ENCODE assay signal across 1 cellular context in the genomic region with DNA sequence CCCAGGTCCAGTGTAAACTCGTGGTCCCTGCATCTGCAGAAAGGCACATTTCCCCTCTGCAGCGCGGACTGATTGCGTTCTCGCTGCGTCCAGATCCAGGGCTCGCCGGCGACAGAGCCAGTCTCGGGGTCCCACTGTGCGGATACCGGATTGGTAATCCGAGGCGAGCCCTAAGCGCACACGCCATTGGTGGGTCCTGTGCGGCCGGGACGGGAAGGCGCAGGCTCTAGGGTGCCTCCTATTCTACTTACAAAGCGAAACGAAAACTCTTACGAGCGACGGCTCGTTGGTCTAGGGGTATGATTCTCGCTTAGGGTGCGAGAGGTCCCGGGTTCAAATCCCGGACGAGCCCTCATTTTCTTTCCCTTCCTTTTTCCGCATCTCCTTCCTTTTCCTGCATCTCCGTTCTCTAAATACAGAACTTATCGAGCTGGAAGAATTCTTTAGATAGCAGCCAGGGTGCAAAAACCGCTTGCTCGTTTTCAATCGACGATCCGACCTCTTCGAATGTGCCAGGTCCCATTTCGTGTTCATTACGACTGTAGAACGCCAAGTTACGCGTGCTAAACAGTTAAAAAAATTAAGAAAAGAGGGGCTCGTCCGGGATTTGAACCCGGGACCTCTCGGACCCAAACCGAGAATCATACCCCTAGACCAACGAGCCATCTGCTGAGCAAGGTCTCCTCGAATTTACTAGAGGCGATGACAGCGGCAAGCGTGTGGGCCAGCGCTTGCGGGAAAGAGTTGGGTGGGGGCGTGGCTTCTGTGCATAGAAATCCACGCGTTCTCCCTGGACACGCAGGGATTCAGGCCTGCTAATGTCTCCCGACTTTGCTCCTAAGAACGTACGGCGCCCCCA.
TF ChIP-seq lines count a peak whose summit lies in the region.

No MANE protein-coding gene starts in this region.

TF ChIP-seq in K562, 482 proteins besides CTCF, POLR2A, EP300 and RAD21 (continued from another document and continues in another):
- TF ChIP-seq, protein P1, sequence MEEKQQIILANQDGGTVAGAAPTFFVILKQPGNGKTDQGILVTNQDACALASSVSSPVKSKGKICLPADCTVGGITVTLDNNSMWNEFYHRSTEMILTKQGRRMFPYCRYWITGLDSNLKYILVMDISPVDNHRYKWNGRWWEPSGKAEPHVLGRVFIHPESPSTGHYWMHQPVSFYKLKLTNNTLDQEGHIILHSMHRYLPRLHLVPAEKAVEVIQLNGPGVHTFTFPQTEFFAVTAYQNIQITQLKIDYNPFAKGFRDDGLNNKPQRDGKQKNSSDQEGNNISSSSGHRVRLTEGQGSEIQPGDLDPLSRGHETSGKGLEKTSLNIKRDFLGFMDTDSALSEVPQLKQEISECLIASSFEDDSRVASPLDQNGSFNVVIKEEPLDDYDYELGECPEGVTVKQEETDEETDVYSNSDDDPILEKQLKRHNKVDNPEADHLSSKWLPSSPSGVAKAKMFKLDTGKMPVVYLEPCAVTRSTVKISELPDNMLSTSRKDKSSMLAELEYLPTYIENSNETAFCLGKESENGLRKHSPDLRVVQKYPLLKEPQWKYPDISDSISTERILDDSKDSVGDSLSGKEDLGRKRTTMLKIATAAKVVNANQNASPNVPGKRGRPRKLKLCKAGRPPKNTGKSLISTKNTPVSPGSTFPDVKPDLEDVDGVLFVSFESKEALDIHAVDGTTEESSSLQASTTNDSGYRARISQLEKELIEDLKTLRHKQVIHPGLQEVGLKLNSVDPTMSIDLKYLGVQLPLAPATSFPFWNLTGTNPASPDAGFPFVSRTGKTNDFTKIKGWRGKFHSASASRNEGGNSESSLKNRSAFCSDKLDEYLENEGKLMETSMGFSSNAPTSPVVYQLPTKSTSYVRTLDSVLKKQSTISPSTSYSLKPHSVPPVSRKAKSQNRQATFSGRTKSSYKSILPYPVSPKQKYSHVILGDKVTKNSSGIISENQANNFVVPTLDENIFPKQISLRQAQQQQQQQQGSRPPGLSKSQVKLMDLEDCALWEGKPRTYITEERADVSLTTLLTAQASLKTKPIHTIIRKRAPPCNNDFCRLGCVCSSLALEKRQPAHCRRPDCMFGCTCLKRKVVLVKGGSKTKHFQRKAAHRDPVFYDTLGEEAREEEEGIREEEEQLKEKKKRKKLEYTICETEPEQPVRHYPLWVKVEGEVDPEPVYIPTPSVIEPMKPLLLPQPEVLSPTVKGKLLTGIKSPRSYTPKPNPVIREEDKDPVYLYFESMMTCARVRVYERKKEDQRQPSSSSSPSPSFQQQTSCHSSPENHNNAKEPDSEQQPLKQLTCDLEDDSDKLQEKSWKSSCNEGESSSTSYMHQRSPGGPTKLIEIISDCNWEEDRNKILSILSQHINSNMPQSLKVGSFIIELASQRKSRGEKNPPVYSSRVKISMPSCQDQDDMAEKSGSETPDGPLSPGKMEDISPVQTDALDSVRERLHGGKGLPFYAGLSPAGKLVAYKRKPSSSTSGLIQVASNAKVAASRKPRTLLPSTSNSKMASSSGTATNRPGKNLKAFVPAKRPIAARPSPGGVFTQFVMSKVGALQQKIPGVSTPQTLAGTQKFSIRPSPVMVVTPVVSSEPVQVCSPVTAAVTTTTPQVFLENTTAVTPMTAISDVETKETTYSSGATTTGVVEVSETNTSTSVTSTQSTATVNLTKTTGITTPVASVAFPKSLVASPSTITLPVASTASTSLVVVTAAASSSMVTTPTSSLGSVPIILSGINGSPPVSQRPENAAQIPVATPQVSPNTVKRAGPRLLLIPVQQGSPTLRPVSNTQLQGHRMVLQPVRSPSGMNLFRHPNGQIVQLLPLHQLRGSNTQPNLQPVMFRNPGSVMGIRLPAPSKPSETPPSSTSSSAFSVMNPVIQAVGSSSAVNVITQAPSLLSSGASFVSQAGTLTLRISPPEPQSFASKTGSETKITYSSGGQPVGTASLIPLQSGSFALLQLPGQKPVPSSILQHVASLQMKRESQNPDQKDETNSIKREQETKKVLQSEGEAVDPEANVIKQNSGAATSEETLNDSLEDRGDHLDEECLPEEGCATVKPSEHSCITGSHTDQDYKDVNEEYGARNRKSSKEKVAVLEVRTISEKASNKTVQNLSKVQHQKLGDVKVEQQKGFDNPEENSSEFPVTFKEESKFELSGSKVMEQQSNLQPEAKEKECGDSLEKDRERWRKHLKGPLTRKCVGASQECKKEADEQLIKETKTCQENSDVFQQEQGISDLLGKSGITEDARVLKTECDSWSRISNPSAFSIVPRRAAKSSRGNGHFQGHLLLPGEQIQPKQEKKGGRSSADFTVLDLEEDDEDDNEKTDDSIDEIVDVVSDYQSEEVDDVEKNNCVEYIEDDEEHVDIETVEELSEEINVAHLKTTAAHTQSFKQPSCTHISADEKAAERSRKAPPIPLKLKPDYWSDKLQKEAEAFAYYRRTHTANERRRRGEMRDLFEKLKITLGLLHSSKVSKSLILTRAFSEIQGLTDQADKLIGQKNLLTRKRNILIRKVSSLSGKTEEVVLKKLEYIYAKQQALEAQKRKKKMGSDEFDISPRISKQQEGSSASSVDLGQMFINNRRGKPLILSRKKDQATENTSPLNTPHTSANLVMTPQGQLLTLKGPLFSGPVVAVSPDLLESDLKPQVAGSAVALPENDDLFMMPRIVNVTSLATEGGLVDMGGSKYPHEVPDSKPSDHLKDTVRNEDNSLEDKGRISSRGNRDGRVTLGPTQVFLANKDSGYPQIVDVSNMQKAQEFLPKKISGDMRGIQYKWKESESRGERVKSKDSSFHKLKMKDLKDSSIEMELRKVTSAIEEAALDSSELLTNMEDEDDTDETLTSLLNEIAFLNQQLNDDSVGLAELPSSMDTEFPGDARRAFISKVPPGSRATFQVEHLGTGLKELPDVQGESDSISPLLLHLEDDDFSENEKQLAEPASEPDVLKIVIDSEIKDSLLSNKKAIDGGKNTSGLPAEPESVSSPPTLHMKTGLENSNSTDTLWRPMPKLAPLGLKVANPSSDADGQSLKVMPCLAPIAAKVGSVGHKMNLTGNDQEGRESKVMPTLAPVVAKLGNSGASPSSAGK (IDR thresholded peaks at IDR 0.05) = no peak; the same call in 1 of the 2 replicates
- TF ChIP-seq, protein P2, sequence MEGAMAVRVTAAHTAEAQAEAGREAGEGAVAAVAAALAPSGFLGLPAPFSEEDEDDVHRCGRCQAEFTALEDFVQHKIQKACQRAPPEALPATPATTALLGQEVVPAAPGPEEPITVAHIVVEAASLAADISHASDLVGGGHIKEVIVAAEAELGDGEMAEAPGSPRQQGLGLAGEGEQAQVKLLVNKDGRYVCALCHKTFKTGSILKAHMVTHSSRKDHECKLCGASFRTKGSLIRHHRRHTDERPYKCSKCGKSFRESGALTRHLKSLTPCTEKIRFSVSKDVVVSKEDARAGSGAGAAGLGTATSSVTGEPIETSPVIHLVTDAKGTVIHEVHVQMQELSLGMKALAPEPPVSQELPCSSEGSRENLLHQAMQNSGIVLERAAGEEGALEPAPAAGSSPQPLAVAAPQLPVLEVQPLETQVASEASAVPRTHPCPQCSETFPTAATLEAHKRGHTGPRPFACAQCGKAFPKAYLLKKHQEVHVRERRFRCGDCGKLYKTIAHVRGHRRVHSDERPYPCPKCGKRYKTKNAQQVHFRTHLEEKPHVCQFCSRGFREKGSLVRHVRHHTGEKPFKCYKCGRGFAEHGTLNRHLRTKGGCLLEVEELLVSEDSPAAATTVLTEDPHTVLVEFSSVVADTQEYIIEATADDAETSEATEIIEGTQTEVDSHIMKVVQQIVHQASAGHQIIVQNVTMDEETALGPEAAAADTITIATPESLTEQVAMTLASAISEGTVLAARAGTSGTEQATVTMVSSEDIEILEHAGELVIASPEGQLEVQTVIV (CRISPR knock-in tag; IDR thresholded peaks at IDR 0.05; ENCODE audit: borderline replicate concordance) = no peak
- no peak for TF ChIP-seq CBX2 (IDR thresholded peaks at IDR 0.05; ENCODE audit: insufficient read depth, low read length, poor library complexity, severe bottlenecking)
- TF ChIP-seq CBFA2T2 (conservative IDR thresholded peaks at IDR 0.05) = no peak
- TF ChIP-seq, protein P3, sequence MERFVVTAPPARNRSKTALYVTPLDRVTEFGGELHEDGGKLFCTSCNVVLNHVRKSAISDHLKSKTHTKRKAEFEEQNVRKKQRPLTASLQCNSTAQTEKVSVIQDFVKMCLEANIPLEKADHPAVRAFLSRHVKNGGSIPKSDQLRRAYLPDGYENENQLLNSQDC (CRISPR knock-in tag; IDR thresholded peaks at IDR 0.05) = no peak
- no peak for TF ChIP-seq KLF10 (CRISPR knock-in tag; IDR thresholded peaks at IDR 0.05)
- peak; percentile 72 for TF ChIP-seq PHF20 (IDR thresholded peaks at IDR 0.05; ENCODE audit: partially characterized antibody)
- TF ChIP-seq, protein P4, sequence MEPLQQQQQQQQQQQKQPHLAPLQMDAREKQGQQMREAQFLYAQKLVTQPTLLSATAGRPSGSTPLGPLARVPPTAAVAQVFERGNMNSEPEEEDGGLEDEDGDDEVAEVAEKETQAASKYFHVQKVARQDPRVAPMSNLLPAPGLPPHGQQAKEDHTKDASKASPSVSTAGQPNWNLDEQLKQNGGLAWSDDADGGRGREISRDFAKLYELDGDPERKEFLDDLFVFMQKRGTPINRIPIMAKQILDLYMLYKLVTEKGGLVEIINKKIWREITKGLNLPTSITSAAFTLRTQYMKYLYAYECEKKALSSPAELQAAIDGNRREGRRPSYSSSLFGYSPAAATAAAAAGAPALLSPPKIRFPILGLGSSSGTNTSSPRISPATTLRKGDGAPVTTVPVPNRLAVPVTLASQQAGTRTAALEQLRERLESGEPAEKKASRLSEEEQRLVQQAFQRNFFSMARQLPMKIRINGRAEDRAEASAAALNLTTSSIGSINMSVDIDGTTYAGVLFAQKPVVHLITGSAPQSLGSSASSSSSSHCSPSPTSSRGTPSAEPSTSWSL (CRISPR knock-in tag; IDR thresholded peaks at IDR 0.05; ENCODE audit: borderline replicate concordance) = no peak
- no peak for TF ChIP-seq ZNF41 (CRISPR knock-in tag; conservative IDR thresholded peaks at IDR 0.05)
- TF ChIP-seq IFI16 (CRISPR knock-in tag; IDR thresholded peaks at IDR 0.05) = no peak
- TF ChIP-seq CHD2 (IDR thresholded peaks at IDR 0.05; ENCODE audit: low read depth, low read length) = no peak; the same call in 1 of the 2 replicates
- TF ChIP-seq GATAD2B (IDR thresholded peaks at IDR 0.05; ENCODE audit: borderline replicate concordance) = 0 out of 2 replicates have a peak, but pooled peaks have one; percentile 8
- TF ChIP-seq THRAP3 (IDR thresholded peaks at IDR 0.05; ENCODE audit: borderline replicate concordance) = no peak
- TF ChIP-seq, protein P5, sequence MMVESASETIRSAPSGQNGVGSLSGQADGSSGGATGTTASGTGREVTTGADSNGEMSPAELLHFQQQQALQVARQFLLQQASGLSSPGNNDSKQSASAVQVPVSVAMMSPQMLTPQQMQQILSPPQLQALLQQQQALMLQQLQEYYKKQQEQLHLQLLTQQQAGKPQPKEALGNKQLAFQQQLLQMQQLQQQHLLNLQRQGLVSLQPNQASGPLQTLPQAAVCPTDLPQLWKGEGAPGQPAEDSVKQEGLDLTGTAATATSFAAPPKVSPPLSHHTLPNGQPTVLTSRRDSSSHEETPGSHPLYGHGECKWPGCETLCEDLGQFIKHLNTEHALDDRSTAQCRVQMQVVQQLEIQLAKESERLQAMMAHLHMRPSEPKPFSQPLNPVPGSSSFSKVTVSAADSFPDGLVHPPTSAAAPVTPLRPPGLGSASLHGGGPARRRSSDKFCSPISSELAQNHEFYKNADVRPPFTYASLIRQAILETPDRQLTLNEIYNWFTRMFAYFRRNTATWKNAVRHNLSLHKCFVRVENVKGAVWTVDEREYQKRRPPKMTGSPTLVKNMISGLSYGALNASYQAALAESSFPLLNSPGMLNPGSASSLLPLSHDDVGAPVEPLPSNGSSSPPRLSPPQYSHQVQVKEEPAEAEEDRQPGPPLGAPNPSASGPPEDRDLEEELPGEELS (CRISPR knock-in tag; IDR thresholded peaks at IDR 0.05; ENCODE audit: borderline replicate concordance) = peak; percentile 55; the same call in 1 of the 2 replicates
- TF ChIP-seq, protein P6, sequence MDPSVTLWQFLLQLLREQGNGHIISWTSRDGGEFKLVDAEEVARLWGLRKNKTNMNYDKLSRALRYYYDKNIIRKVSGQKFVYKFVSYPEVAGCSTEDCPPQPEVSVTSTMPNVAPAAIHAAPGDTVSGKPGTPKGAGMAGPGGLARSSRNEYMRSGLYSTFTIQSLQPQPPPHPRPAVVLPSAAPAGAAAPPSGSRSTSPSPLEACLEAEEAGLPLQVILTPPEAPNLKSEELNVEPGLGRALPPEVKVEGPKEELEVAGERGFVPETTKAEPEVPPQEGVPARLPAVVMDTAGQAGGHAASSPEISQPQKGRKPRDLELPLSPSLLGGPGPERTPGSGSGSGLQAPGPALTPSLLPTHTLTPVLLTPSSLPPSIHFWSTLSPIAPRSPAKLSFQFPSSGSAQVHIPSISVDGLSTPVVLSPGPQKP (CRISPR knock-in tag; IDR thresholded peaks at IDR 0.05) = no peak
- TF ChIP-seq, protein P7, sequence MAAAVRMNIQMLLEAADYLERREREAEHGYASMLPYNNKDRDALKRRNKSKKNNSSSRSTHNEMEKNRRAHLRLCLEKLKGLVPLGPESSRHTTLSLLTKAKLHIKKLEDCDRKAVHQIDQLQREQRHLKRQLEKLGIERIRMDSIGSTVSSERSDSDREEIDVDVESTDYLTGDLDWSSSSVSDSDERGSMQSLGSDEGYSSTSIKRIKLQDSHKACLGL (CRISPR knock-in tag; IDR thresholded peaks at IDR 0.05; ENCODE audit: borderline replicate concordance, poor library complexity, severe bottlenecking) = no peak
- TF ChIP-seq HNRNPLL (IDR thresholded peaks at IDR 0.05; ENCODE audit: low read depth, low read length, poor library complexity, severe bottlenecking) = peak; percentile 41
- TF ChIP-seq, protein P8, sequence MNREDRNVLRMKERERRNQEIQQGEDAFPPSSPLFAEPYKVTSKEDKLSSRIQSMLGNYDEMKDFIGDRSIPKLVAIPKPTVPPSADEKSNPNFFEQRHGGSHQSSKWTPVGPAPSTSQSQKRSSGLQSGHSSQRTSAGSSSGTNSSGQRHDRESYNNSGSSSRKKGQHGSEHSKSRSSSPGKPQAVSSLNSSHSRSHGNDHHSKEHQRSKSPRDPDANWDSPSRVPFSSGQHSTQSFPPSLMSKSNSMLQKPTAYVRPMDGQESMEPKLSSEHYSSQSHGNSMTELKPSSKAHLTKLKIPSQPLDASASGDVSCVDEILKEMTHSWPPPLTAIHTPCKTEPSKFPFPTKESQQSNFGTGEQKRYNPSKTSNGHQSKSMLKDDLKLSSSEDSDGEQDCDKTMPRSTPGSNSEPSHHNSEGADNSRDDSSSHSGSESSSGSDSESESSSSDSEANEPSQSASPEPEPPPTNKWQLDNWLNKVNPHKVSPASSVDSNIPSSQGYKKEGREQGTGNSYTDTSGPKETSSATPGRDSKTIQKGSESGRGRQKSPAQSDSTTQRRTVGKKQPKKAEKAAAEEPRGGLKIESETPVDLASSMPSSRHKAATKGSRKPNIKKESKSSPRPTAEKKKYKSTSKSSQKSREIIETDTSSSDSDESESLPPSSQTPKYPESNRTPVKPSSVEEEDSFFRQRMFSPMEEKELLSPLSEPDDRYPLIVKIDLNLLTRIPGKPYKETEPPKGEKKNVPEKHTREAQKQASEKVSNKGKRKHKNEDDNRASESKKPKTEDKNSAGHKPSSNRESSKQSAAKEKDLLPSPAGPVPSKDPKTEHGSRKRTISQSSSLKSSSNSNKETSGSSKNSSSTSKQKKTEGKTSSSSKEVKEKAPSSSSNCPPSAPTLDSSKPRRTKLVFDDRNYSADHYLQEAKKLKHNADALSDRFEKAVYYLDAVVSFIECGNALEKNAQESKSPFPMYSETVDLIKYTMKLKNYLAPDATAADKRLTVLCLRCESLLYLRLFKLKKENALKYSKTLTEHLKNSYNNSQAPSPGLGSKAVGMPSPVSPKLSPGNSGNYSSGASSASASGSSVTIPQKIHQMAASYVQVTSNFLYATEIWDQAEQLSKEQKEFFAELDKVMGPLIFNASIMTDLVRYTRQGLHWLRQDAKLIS (CRISPR knock-in tag; IDR thresholded peaks at IDR 0.05) = no peak; the same call in 1 of the 2 replicates
